ENCODE assay signal across 9 cellular contexts in genomic region chr7:150976529-150977381, GRCh38. TPM values are rescaled to one million over a fixed set of nuclear protein-coding genes. Genes with fewer than 3 reads are reported as not detected.
DNase-seq lines count a peak whose midpoint lies in the region; ATAC-seq, FAIRE-seq and TF ChIP-seq lines count a peak whose summit lies in the region.
"Had no signal": no experiment of that assay in that cellular context is flagged by ENCODE, and none has a peak within 500 bp of the region (broad histone marks: within the 10 kb centered on the region; RNA-seq: fewer than 3 reads in every experiment).

No MANE protein-coding gene starts in this region.

- no peak for FAIRE-seq in D721Med (lab: Jason Lieb, UNC)

- H3K4me3 ChIP-seq in gastroesophageal sphincter (peak overlapping the region; percentile 60 to 70), retinal pigment epithelial cell (ENCODE audit: low read length) (peak overlapping the region; percentile 28)

- H3K9me3 ChIP-seq in gastroesophageal sphincter, result no peaks in the 10 kb centered on the region

- ATAC-seq in gastroesophageal sphincter (peak; percentile 22), GM18511 (IDR thresholded peaks at IDR 0.05; ENCODE audit: unreplicated experiment) (no peak)

- H3K4me1 ChIP-seq in gastroesophageal sphincter, result peaks cover 0 to 88% (median 27%) of the 10 kb centered on the region in 3 donors

- DNase-seq in NCI-H748 (lab: John Stamatoyannopoulos, UW; ENCODE audit: unreplicated experiment) (peak; percentile 69), NCI-H748 treated with DMSO at 0.1 percent for 48 hours (lab: John Stamatoyannopoulos, UW) (no peak), NCI-H2196 treated with DMSO at 0.1 percent for 48 hours (lab: John Stamatoyannopoulos, UW; ENCODE audit: unreplicated experiment) (peak; percentile 64), retinal pigment epithelial cell (ENCODE audit: low read depth) (no peak), D721Med (ENCODE audit: insufficient read length, low spot score) (no peak), CD1c-positive myeloid dendritic cell (ENCODE audit: extremely low spot score) (no peak)

- no peak for TF ChIP-seq CTCF in gastroesophageal sphincter (IDR thresholded peaks at IDR 0.05)
- TF ChIP-seq CTCF in retinal pigment epithelial cell (conservative IDR thresholded peaks at IDR 0.05; ENCODE audit: low read depth, low read length), result no peak
- TF ChIP-seq CTCF in D721Med (IDR thresholded peaks at IDR 0.05; ENCODE audit: insufficient read depth, missing control alignments), result no peak

- WGBS in gastroesophageal sphincter (ENCODE audit: low coverage in 1 of 2), 2 donors, result 0% methylated on average over 1 of the region's 13 CpGs; no CpG with 5 or more reads in 1 of the 2 donors

- H3K27ac ChIP-seq in gastroesophageal sphincter, result peak overlapping the region; percentile 44 to 89 (median 86)

- H3K36me3 ChIP-seq in gastroesophageal sphincter, result no peaks in the 10 kb centered on the region

- H3K27me3 ChIP-seq in gastroesophageal sphincter, result peaks cover 38% of the 10 kb centered on the region

- no peak for TF ChIP-seq POLR2A in gastroesophageal sphincter (IDR thresholded peaks at IDR 0.05)

- TF ChIP-seq EP300 in gastroesophageal sphincter (IDR thresholded peaks at IDR 0.05), result no peak

RNA-seq across cellular contexts. Expression of gene KCNH2, which starts 1.4 kb away (rescaled TPM):
- total RNA-seq in gastroesophageal sphincter, result 10 to 100 TPM; 26.6 to 63.8 (median 36.3) TPM

RNA-seq across cellular contexts. Expression of gene NOS3, which starts 14.1 kb away (rescaled TPM):
- total RNA-seq in gastroesophageal sphincter, result 10 to 100 TPM in 2 of 4 donors, 1 to 10 TPM in 2; 6.8 to 29.4 (median 13.5) TPM

RNA-seq across cellular contexts. Expression of gene ATG9B, which starts 47.5 kb away (rescaled TPM):
- total RNA-seq in gastroesophageal sphincter, result under 1 TPM in 2 of 4 donors, not detected in 2; 0.15 to 0.31 TPM
- total RNA-seq: skeletal muscle tissue had no signal

RNA-seq across cellular contexts. Expression of gene ABCB8, which starts 51.5 kb away (rescaled TPM):
- 10 to 100 TPM; 13.2 to 33.0 (median 18.8) TPM for total RNA-seq in gastroesophageal sphincter

Comparison
In these comparisons a context has a peak if more than half of its experiments do, and no peak if none do; other contexts are left out.
1. DNase-seq: peak in NCI-H748 (single experiment) and NCI-H2196 treated with DMSO at 0.1 percent for 48 hours (single experiment); none in NCI-H748 treated with DMSO at 0.1 percent for 48 hours (single experiment), retinal pigment epithelial cell (single experiment), D721Med (single experiment) and CD1c-positive myeloid dendritic cell (single experiment).